In genomic region chr20:33654680-33655161, GRCh38 we compare ENCODE assay signal across 13 cellular contexts. TPM values are rescaled to one million over a fixed set of nuclear protein-coding genes. Genes with fewer than 3 reads are reported as not detected.
DNase-seq lines count a peak whose midpoint lies in the region; ATAC-seq and TF ChIP-seq lines count a peak whose summit lies in the region.
"Had no signal": no experiment of that assay in that cellular context is flagged by ENCODE, and none has a peak within 500 bp of the region (broad histone marks: within the 10 kb centered on the region; RNA-seq: fewer than 3 reads in every experiment).

No MANE protein-coding gene starts in this region.

- TF ChIP-seq POLR2A in body of pancreas (IDR thresholded peaks at IDR 0.05) = no peak

- 58 to 65% methylated on average over 5 to 13 of the region's 14 CpGs for WGBS in body of pancreas, 2 donors
- no CpG with 5 or more reads among the region's 14 CpGs for WGBS in neuronal stem cell (ENCODE audit: extremely low coverage in 2 of 2, insufficient read length in 2 of 2, insufficient replicate concordance in 1 of 2), 2 donors

- H4K91ac ChIP-seq in neuronal stem cell (ENCODE audit: low read depth, low read length, poor library complexity) = no peak overlapping the region

- H3K4me3 ChIP-seq in Caco-2 (ENCODE audit: low read depth, low read length) (no peak overlapping the region), body of pancreas (no peak overlapping the region), neuronal stem cell (ENCODE audit: low read length in 2 of 2) (no peak overlapping the region)

- POLR2A ChIA-PET in Caco-2 (lab: Charles Lee) = interaction anchor here (1.9 to 2.8 kb wide), 3 partner anchors 9 to 165 kb away, joined by 7 to 28 read pairs (median 26); partner anchors contain the start of genes ACTL10 and CBFA2T2

- no peak overlapping the region for H4K8ac ChIP-seq in neuronal stem cell (ENCODE audit: low read depth, low read length)

- peak; percentile 41 for DNase-seq in NCI-H748 (lab: John Stamatoyannopoulos, UW; ENCODE audit: unreplicated experiment)
- DNase-seq in NCI-H748 treated with DMSO at 0.1 percent for 48 hours (lab: John Stamatoyannopoulos, UW) = no peak
- DNase-seq in Caco-2 = peak; percentile 77 to 89
- DNase-seq in body of pancreas = peak in 1 of 4 donors; percentile 50
- DNase-seq in neuronal stem cell (ENCODE audit: low spot score) = no peak
- no peak for DNase-seq in RKO (ENCODE audit: low spot score)
- no peak for DNase-seq in GM20000 (ENCODE audit: low spot score)
- DNase-seq: activated CD4-positive, alpha-beta T cell treated with anti-CD3 and anti-CD28 coated beads for 1 hour; stimulated activated naive CD8-positive, alpha-beta T cell treated with anti-CD3 and anti-CD28 coated beads, Interleukin-15, amount 100 ng/mL, for 72 hours had no signal

- H3K27me3 Mint-ChIP-seq in Caco-2 (ENCODE audit: insufficient read depth, unreplicated experiment) = no peaks in the 10 kb centered on the region
- H3K27me3 Mint-ChIP-seq: stimulated activated naive CD8-positive, alpha-beta T cell treated with anti-CD3 and anti-CD28 coated beads, Interleukin-15, amount 100 ng/mL, for 72 hours had no signal

- no peak overlapping the region for H3K4ac ChIP-seq in neuronal stem cell (ENCODE audit: low read length)

- H2BK12ac ChIP-seq in neuronal stem cell (ENCODE audit: low read length) = no peak overlapping the region

- H2BK5ac ChIP-seq in neuronal stem cell (ENCODE audit: low read length) = no peak overlapping the region

- H2BK120ac ChIP-seq in neuronal stem cell (ENCODE audit: low read depth, low read length) = no peak overlapping the region

- no peak overlapping the region for H2AFZ ChIP-seq in neuronal stem cell (ENCODE audit: low read length)

- no peak overlapping the region for H3K4me2 ChIP-seq in neuronal stem cell (ENCODE audit: insufficient read depth, low read length, poor library complexity, severe bottlenecking)

- H3K4me1 Mint-ChIP-seq in Caco-2 (ENCODE audit: low read depth, unreplicated experiment) = peaks cover 25% of the 10 kb centered on the region

- H3K27me3 ChIP-seq in Caco-2 (replicated peaks; ENCODE audit: control insufficient read depth, insufficient read depth, low read length) (no peaks in the 10 kb centered on the region), body of pancreas (no peaks in the 10 kb centered on the region), neuronal stem cell (ENCODE audit: control insufficient read depth in 3 of 3, insufficient read depth in 3 of 3, low read depth in 1 of 3, low read length in 3 of 3) (no peaks in the 10 kb centered on the region)

- H3K23ac ChIP-seq in neuronal stem cell (ENCODE audit: low read depth, low read length, poor library complexity) = peak overlapping the region; percentile 10

- H3K27ac ChIP-seq in body of pancreas (peak overlapping the region; percentile 84 to 93 (median 88)), neuronal stem cell (replicated peaks; ENCODE audit: low read length) (no peak overlapping the region)
- H3K27ac ChIP-seq: epithelial cell of prostate had no signal

- H3K27ac Mint-ChIP-seq in Caco-2 (ENCODE audit: unreplicated experiment) = peak overlapping the region; percentile 66

- H3K18ac ChIP-seq in neuronal stem cell (ENCODE audit: low read length) = peak overlapping the region; percentile 20

- CTCF ChIA-PET in Caco-2 (lab: Charles Lee) = interaction anchor here (1.8 to 6.5 kb wide), 4 partner anchors 11 to 200 kb away, joined by 8 to 127 read pairs (median 41); partner anchors contain the start of gene ACTL10

- no peaks in the 10 kb centered on the region for H3K9me3 Mint-ChIP-seq in Caco-2 (ENCODE audit: unreplicated experiment)
- H3K9me3 Mint-ChIP-seq: stimulated activated naive CD8-positive, alpha-beta T cell treated with anti-CD3 and anti-CD28 coated beads, Interleukin-15, amount 100 ng/mL, for 72 hours had no signal

- H3K14ac ChIP-seq in neuronal stem cell (ENCODE audit: low read length) = peak overlapping the region; percentile 6

- no TSS peak for BruUV-seq in Caco-2 (replicated peaks; lab: Mats Ljungman, UMichigan)

- H3K9ac ChIP-seq in neuronal stem cell (ENCODE audit: low read depth, low read length, poor library complexity) = no peak overlapping the region

- peak overlapping the region; percentile 0 for H3K4me3 Mint-ChIP-seq in Caco-2 (ENCODE audit: unreplicated experiment)
- H3K4me3 Mint-ChIP-seq: stimulated activated naive CD8-positive, alpha-beta T cell treated with anti-CD3 and anti-CD28 coated beads, Interleukin-15, amount 100 ng/mL, for 72 hours had no signal

- no peak overlapping the region for H2BK15ac ChIP-seq in neuronal stem cell (ENCODE audit: low read length)

- peaks cover 27% of the 10 kb centered on the region for H3K4me1 ChIP-seq in Caco-2
- peaks cover 29% of the 10 kb centered on the region for H3K4me1 ChIP-seq in body of pancreas
- H3K4me1 ChIP-seq in neuronal stem cell (ENCODE audit: control insufficient read depth in 2 of 2, insufficient read depth in 1 of 2, low read depth in 1 of 2, low read length in 2 of 2) = peaks cover 0 to 2% of the 10 kb centered on the region in 2 donors

- ATAC-seq in body of pancreas = no peak
- no peak for ATAC-seq in HG03354 (IDR thresholded peaks at IDR 0.05; ENCODE audit: poor library complexity, severe bottlenecking, unreplicated experiment)
- ATAC-seq: sciatic nerve; stimulated activated naive CD8-positive, alpha-beta T cell treated with anti-CD3 and anti-CD28 coated beads, Interleukin-15, amount 100 ng/mL, for 72 hours had no signal

- peaks cover 77% of the 10 kb centered on the region for H3K36me3 Mint-ChIP-seq in Caco-2 (ENCODE audit: insufficient read depth, unreplicated experiment)

- intact Hi-C loops in Caco-2 (cut with micrococcal nuclease; ENCODE audit: unreplicated experiment) (no loop called here), body of pancreas (cut with DNase I) (loop anchor here (10.0 kb wide), 1 partner anchor 200 kb away; no protein-coding TSS in a partner anchor)

- peaks cover 3% of the 10 kb centered on the region for H3K79me1 ChIP-seq in neuronal stem cell (ENCODE audit: low read depth, low read length)

- H2AK5ac ChIP-seq in neuronal stem cell (ENCODE audit: low read depth, low read length) = no peak overlapping the region

- TF ChIP-seq CTCF in Caco-2 (IDR thresholded peaks at IDR 0.05; ENCODE audit: insufficient read depth in 1 of 2, low read depth in 1 of 2, low read length in 1 of 2, severe bottlenecking in 1 of 2, unreplicated experiment in 1 of 2) (no peak), body of pancreas (IDR thresholded peaks at IDR 0.05) (no peak), GM20000 (IDR thresholded peaks at IDR 0.05; ENCODE audit: extremely low read depth, missing control alignments) (no peak)

- H3K9me3 ChIP-seq in Caco-2 (no peaks in the 10 kb centered on the region), body of pancreas (no peaks in the 10 kb centered on the region), neuronal stem cell (replicated peaks in 1 of 2; ENCODE audit: control insufficient read depth in 2 of 2, insufficient read depth in 1 of 2, low read depth in 1 of 2, low read length in 2 of 2) (no peaks in the 10 kb centered on the region)

- H3K36me3 ChIP-seq in Caco-2 (ENCODE audit: control insufficient read depth, insufficient read depth, low read length) (0 out of 2 replicates have a peak, but pooled peaks cover 1% of the 10 kb centered on the region), body of pancreas (replicated peaks in 1 of 2; ENCODE audit: insufficient read depth in 1 of 2, low read depth in 2 of 2) (no peaks in the 10 kb centered on the region), neuronal stem cell (replicated peaks in 1 of 2; ENCODE audit: control insufficient read depth in 2 of 2, insufficient read depth in 2 of 2, low read length in 2 of 2) (peaks cover 4 to 14% of the 10 kb centered on the region in 2 donors)

RNA-seq across cellular contexts. Expression of gene C20orf144, which starts 7.4 kb away (rescaled TPM):
- total RNA-seq in Caco-2 (2022) (0.18 and 0.51 TPM in 2 replicates), body of pancreas (under 1 TPM in 1 of 2 donors, not detected in 1; 0.66 TPM)
- 0.07 TPM for polyA plus RNA-seq in neuronal stem cell (2013, experiment 1 of 2)
- 0.11 TPM for polyA plus RNA-seq in neuronal stem cell (2013, experiment 2 of 2)
- total RNA-seq: H4, sciatic nerve had no signal

RNA-seq across cellular contexts. Expression of gene ACTL10, which starts 12.0 kb away (rescaled TPM):
- total RNA-seq in Caco-2 (2022) (3.4 and 4.5 TPM in 2 replicates), body of pancreas (1 to 10 TPM; 4.0 to 4.9 TPM)
- polyA plus RNA-seq in neuronal stem cell (2013, experiment 1 of 2) = 0.04 TPM
- polyA plus RNA-seq in neuronal stem cell (2013, experiment 2 of 2) = 0.03 TPM
- total RNA-seq: H4 had no signal

RNA-seq across cellular contexts. Expression of gene NECAB3, which starts 19.5 kb away (rescaled TPM):
- total RNA-seq in Caco-2 (2022) = 98.4 and 105 TPM in 2 replicates
- 10 to 100 TPM; 41.8 to 92.3 TPM for total RNA-seq in body of pancreas
- 12.9 TPM for polyA plus RNA-seq in neuronal stem cell (2013, experiment 1 of 2)
- polyA plus RNA-seq in neuronal stem cell (2013, experiment 2 of 2) = 13.4 TPM

RNA-seq across cellular contexts. Expression of gene E2F1, which starts 31.5 kb away (rescaled TPM):
- 67.5 and 74.7 TPM in 2 replicates for total RNA-seq in Caco-2 (2022)
- under 1 TPM in 1 of 2 donors, not detected in 1; 0.66 TPM for total RNA-seq in body of pancreas
- polyA plus RNA-seq in neuronal stem cell (2013, experiment 1 of 2) = 20.5 TPM
- 19.9 TPM for polyA plus RNA-seq in neuronal stem cell (2013, experiment 2 of 2)

Comparison
In these comparisons a context has a peak if more than half of its experiments do, and no peak if none do; other contexts are left out.
1. DNase-seq: peak in NCI-H748 (single experiment) and Caco-2 (2 of 2); none in NCI-H748 treated with DMSO at 0.1 percent for 48 hours (single experiment), neuronal stem cell (single experiment), RKO (single experiment) and GM20000 (single experiment).